In the genomic region with DNA sequence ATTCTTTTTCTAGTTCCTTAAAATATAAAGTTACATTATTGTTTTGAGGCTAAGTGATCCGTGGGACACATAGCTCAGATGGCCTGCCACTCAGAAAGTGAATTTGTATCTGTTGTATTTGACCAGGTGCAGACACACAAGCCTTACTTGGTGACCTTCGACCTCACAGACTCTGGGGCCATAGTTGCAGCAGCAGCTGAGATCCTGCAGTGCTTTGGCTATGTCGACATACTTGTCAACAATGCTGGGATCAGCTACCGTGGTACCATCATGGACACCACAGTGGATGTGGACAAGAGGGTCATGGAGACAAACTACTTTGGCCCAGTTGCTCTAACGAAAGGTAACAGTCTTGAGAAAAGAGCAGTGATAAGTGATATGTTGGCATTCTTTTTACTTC, we compare ENCODE assay signal across 17 cellular contexts.
"Had no signal": no experiment of that assay in that cellular context is flagged by ENCODE, and none has a peak within 500 bp of the region (broad histone marks: within the 10 kb centered on the region; RNA-seq: fewer than 3 reads in every experiment).

No MANE protein-coding gene starts in this region.

- H3K9me3 ChIP-seq: spleen, tibial nerve, vagina had no signal

- DNase-seq: activated CD4-positive, alpha-beta T cell treated with anti-CD3 and anti-CD28 coated beads, Interleukin-2, amount 50 U/mL, for 4 hours; activated naive CD8-positive, alpha-beta T cell treated with anti-CD3 and anti-CD28 coated beads for 36 hours; amniotic stem cell; erythroblast; foreskin melanocyte; hypothalamus; left ventricle myocardium superior; naive B cell; spleen; stimulated activated naive CD4-positive, alpha-beta T cell had no signal

- ATAC-seq: left ventricle myocardium superior, sciatic nerve had no signal

- FAIRE-seq: TTC549 had no signal

- H3K4me1 ChIP-seq: tibial nerve, vagina had no signal

- H3K9me3 Mint-ChIP-seq: activated naive CD8-positive, alpha-beta T cell treated with anti-CD3 and anti-CD28 coated beads for 36 hours; memory B cell; naive B cell; T-helper 2 cell treated with Interferon-gamma antibody and Interleukin-4, amounts not matched to agents 5 μg/mL and 100 μg/mL, for 36 hours had no signal

- H3K4me3 ChIP-seq: dorsolateral prefrontal cortex, spleen, tibial nerve, vagina had no signal

- H3K4me1 Mint-ChIP-seq: activated naive CD8-positive, alpha-beta T cell treated with anti-CD3 and anti-CD28 coated beads for 36 hours; memory B cell; naive B cell had no signal

- H3K4me3 Mint-ChIP-seq: activated naive CD8-positive, alpha-beta T cell treated with anti-CD3 and anti-CD28 coated beads for 36 hours; memory B cell; naive B cell; T-helper 2 cell treated with Interferon-gamma antibody and Interleukin-4, amounts not matched to agents 5 μg/mL and 100 μg/mL, for 36 hours had no signal

- H3K27ac ChIP-seq: dorsolateral prefrontal cortex, tibial nerve, vagina had no signal

- H3K27me3 Mint-ChIP-seq: activated naive CD8-positive, alpha-beta T cell treated with anti-CD3 and anti-CD28 coated beads for 36 hours; memory B cell; naive B cell had no signal

- H3K27ac Mint-ChIP-seq: activated naive CD8-positive, alpha-beta T cell treated with anti-CD3 and anti-CD28 coated beads for 36 hours; memory B cell; T-helper 2 cell treated with Interferon-gamma antibody and Interleukin-4, amounts not matched to agents 5 μg/mL and 100 μg/mL, for 36 hours had no signal

- H3K27me3 ChIP-seq: dorsolateral prefrontal cortex, spleen, tibial nerve, vagina had no signal
